19 cellular contexts compared by ENCODE assay signal in the genomic region with DNA sequence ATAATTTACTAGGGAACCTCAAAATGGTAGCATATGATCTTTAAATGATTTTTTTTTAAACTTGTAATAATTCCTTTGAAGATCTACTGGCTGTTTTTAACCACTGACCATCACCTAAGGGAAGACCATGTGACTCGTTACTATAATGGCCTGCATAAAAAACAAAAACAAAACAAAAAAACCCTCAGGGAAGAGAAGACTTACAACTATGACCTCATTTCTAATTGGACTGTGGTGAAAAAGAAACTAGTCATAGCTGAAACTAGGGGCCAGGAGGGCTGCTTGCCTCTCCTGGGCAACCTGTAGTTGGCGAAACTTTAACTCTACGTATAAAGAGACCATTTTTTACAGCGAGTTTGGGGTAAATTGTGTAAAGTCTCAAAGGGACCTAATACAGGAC. TPM values are rescaled to one million over a fixed set of nuclear protein-coding genes. Genes with fewer than 3 reads are reported as not detected.
DNase-seq lines count a peak whose midpoint lies in the region; ATAC-seq and TF ChIP-seq lines count a peak whose summit lies in the region.
"Had no signal": no experiment of that assay in that cellular context is flagged by ENCODE, and none has a peak within 500 bp of the region (broad histone marks: within the 10 kb centered on the region; RNA-seq: fewer than 3 reads in every experiment).

No MANE protein-coding gene starts in this region.

- peak; percentile 45 for ATAC-seq in activated CD8-positive, alpha-beta T cell treated with anti-CD3 and anti-CD28 coated beads for 36 hours
- no peak for ATAC-seq in activated CD8-positive, alpha-beta T cell treated with anti-CD3 and anti-CD28 coated beads, Interleukin-2, amount 10 ng/mL, durations not matched to agents 7 days and 5 days
- peak; percentile 60 for ATAC-seq in HG02870 (IDR thresholded peaks at IDR 0.05; ENCODE audit: unreplicated experiment)
- ATAC-seq: mucosa of descending colon had no signal

- no peaks in the 10 kb centered on the region for H3K27me3 ChIP-seq in smooth muscle cell (ENCODE audit: low read depth)
- H3K27me3 ChIP-seq: BLaER1 treated with 17β-estradiol and CSF1 and Interleukin-3, amounts not matched to agents 10 nM and 100 nM; neural progenitor cell had no signal

- H3K36me3 ChIP-seq in smooth muscle cell (ENCODE audit: low read depth) = no peaks in the 10 kb centered on the region
- H3K36me3 ChIP-seq: BLaER1 treated with 17β-estradiol and CSF1 and Interleukin-3, amounts not matched to agents 10 nM and 100 nM; esophagus squamous epithelium; neural progenitor cell; SJSA1 had no signal

- no peaks in the 10 kb centered on the region for H3K36me3 Mint-ChIP-seq in activated CD8-positive, alpha-beta T cell treated with anti-CD3 and anti-CD28 coated beads for 36 hours (ENCODE audit: low read depth)
- no peaks in the 10 kb centered on the region for H3K36me3 Mint-ChIP-seq in activated CD8-positive, alpha-beta T cell treated with anti-CD3 and anti-CD28 coated beads, Interleukin-2, amount 10 ng/mL, durations not matched to agents 7 days and 5 days (ENCODE audit: low read depth)
- H3K36me3 Mint-ChIP-seq: neural progenitor cell had no signal

- no peaks in the 10 kb centered on the region for H3K79me2 ChIP-seq in smooth muscle cell (ENCODE audit: low read depth)

- H3K9ac ChIP-seq in smooth muscle cell (ENCODE audit: low read depth) = peak overlapping the region; percentile 54
- H3K9ac ChIP-seq: BLaER1 treated with 17β-estradiol and CSF1 and Interleukin-3, amounts not matched to agents 10 nM and 100 nM; neural progenitor cell had no signal

- no peak for DNase-seq in activated CD8-positive, alpha-beta T cell treated with anti-CD3 and anti-CD28 coated beads for 36 hours
- no peak for DNase-seq in activated CD8-positive, alpha-beta T cell treated with anti-CD3 and anti-CD28 coated beads, Interleukin-2, amount 10 ng/mL, durations not matched to agents 7 days and 5 days
- DNase-seq in smooth muscle cell (lab: John Stamatoyannopoulos, UW; ENCODE audit: unreplicated experiment) (no peak), HuH-7.5 (ENCODE audit: low spot score) (no peak), GM19238 (ENCODE audit: insufficient read length, low spot score) (no peak), AG08396 (ENCODE audit: low spot score) (no peak)
- DNase-seq: activated CD4-positive, CD25-positive, alpha-beta regulatory T cell treated with anti-CD3 and anti-CD28 coated beads, Interleukin-2, amount 50 U/mL, for 72 hours; activated gamma-delta T cell; amniotic stem cell; esophagus squamous epithelium; mucosa of descending colon; PC-9; T-helper 2 cell had no signal

- no peaks in the 10 kb centered on the region for H3K9me3 ChIP-seq in smooth muscle cell (replicated peaks; ENCODE audit: low read depth)
- H3K9me3 ChIP-seq: BLaER1 treated with 17β-estradiol and CSF1 and Interleukin-3, amounts not matched to agents 10 nM and 100 nM; esophagus squamous epithelium; mucosa of descending colon; SJSA1 had no signal

- H3K4me3 Mint-ChIP-seq in activated CD8-positive, alpha-beta T cell treated with anti-CD3 and anti-CD28 coated beads for 36 hours = no peak overlapping the region
- H3K4me3 Mint-ChIP-seq in activated CD8-positive, alpha-beta T cell treated with anti-CD3 and anti-CD28 coated beads, Interleukin-2, amount 10 ng/mL, durations not matched to agents 7 days and 5 days = no peak overlapping the region
- H3K4me3 Mint-ChIP-seq: neural progenitor cell had no signal

- intact Hi-C loops in activated CD8-positive, alpha-beta T cell treated with anti-CD3 and anti-CD28 coated beads for 36 hours (cut with micrococcal nuclease) = no loop called here

- peak overlapping the region; percentile 26 for H3K4me2 ChIP-seq in smooth muscle cell
- H3K4me2 ChIP-seq: BLaER1 treated with 17β-estradiol and CSF1 and Interleukin-3, amounts not matched to agents 10 nM and 100 nM; neural progenitor cell; PC-9 had no signal

- peaks cover 2% of the 10 kb centered on the region for H3K27me3 Mint-ChIP-seq in activated CD8-positive, alpha-beta T cell treated with anti-CD3 and anti-CD28 coated beads for 36 hours
- H3K27me3 Mint-ChIP-seq in activated CD8-positive, alpha-beta T cell treated with anti-CD3 and anti-CD28 coated beads, Interleukin-2, amount 10 ng/mL, durations not matched to agents 7 days and 5 days (ENCODE audit: low read depth) = peaks cover 14% of the 10 kb centered on the region

- 68% methylated on average over 4 of the region's 4 CpGs for WGBS in smooth muscle cell (ENCODE audit: low lambda C conversion rate)

- POLR2A ChIA-PET in activated CD8-positive, alpha-beta T cell treated with anti-CD3 and anti-CD28 coated beads for 36 hours (lab: Charles Lee) = no interaction called here
- POLR2A ChIA-PET in activated CD8-positive, alpha-beta T cell treated with anti-CD3 and anti-CD28 coated beads, Interleukin-2, amount 10 ng/mL, durations not matched to agents 7 days and 5 days (lab: Charles Lee) = interaction anchor here (0.6 kb wide), 1 partner anchor 210 kb away, joined by 3 read pairs; no protein-coding TSS in a partner anchor

- TF ChIP-seq CTCF in activated CD8-positive, alpha-beta T cell treated with anti-CD3 and anti-CD28 coated beads for 36 hours (IDR thresholded peaks at IDR 0.05) = no peak
- TF ChIP-seq CTCF in VCaP (conservative IDR thresholded peaks at IDR 0.05) (no peak), smooth muscle cell (IDR thresholded peaks at IDR 0.05; ENCODE audit: borderline replicate concordance, insufficient read depth, poor library complexity, severe bottlenecking) (no peak)

- CTCF ChIA-PET in activated CD8-positive, alpha-beta T cell treated with anti-CD3 and anti-CD28 coated beads for 36 hours (lab: Charles Lee) = interaction anchor here (1.1 to 1.8 kb wide), 4 partner anchors 9 to 112 kb away, joined by 5 to 8 read pairs (median 5); no protein-coding TSS in a partner anchor
- CTCF ChIA-PET in activated CD8-positive, alpha-beta T cell treated with anti-CD3 and anti-CD28 coated beads, Interleukin-2, amount 10 ng/mL, durations not matched to agents 7 days and 5 days (lab: Charles Lee) = no interaction called here

- peak overlapping the region; percentile 46 for H2AFZ ChIP-seq in smooth muscle cell (ENCODE audit: low read depth)
- H2AFZ ChIP-seq: PC-9 had no signal

- H3F3A ChIP-seq in smooth muscle cell (ENCODE audit: low read depth) = no peaks in the 10 kb centered on the region

- H3K4me1 Mint-ChIP-seq in activated CD8-positive, alpha-beta T cell treated with anti-CD3 and anti-CD28 coated beads for 36 hours (ENCODE audit: low read depth) = peaks cover 3% of the 10 kb centered on the region
- H3K4me1 Mint-ChIP-seq in activated CD8-positive, alpha-beta T cell treated with anti-CD3 and anti-CD28 coated beads, Interleukin-2, amount 10 ng/mL, durations not matched to agents 7 days and 5 days (ENCODE audit: low read depth) = peaks cover 4% of the 10 kb centered on the region
- H3K4me1 Mint-ChIP-seq: neural progenitor cell had no signal

- peak overlapping the region; percentile 56 for H3K27ac ChIP-seq in VCaP
- peak overlapping the region; percentile 34 for H3K27ac ChIP-seq in smooth muscle cell (ENCODE audit: low read depth)
- H3K27ac ChIP-seq: BLaER1 treated with 17β-estradiol and CSF1 and Interleukin-3, amounts not matched to agents 10 nM and 100 nM; esophagus squamous epithelium; HL-60; PC-9; SJSA1 had no signal

- no peaks in the 10 kb centered on the region for H3K9me3 Mint-ChIP-seq in activated CD8-positive, alpha-beta T cell treated with anti-CD3 and anti-CD28 coated beads for 36 hours
- no peaks in the 10 kb centered on the region for H3K9me3 Mint-ChIP-seq in activated CD8-positive, alpha-beta T cell treated with anti-CD3 and anti-CD28 coated beads, Interleukin-2, amount 10 ng/mL, durations not matched to agents 7 days and 5 days (ENCODE audit: insufficient read depth)
- H3K9me3 Mint-ChIP-seq: neural progenitor cell had no signal

- no peaks in the 10 kb centered on the region for H3K4me1 ChIP-seq in smooth muscle cell (ENCODE audit: low read depth)
- H3K4me1 ChIP-seq: esophagus squamous epithelium, SJSA1 had no signal

- H4K20me1 ChIP-seq in smooth muscle cell (ENCODE audit: low read depth) = no peaks in the 10 kb centered on the region
- H4K20me1 ChIP-seq: BLaER1 treated with 17β-estradiol and CSF1 and Interleukin-3, amounts not matched to agents 10 nM and 100 nM had no signal

- H3K4me3 ChIP-seq in smooth muscle cell = no peak overlapping the region
- H3K4me3 ChIP-seq: BLaER1 treated with 17β-estradiol and CSF1 and Interleukin-3, amounts not matched to agents 10 nM and 100 nM; esophagus squamous epithelium; mucosa of descending colon; neural progenitor cell; PC-9; SJSA1 had no signal

- H3K27ac Mint-ChIP-seq in activated CD8-positive, alpha-beta T cell treated with anti-CD3 and anti-CD28 coated beads for 36 hours = no peak overlapping the region
- no peak overlapping the region for H3K27ac Mint-ChIP-seq in activated CD8-positive, alpha-beta T cell treated with anti-CD3 and anti-CD28 coated beads, Interleukin-2, amount 10 ng/mL, durations not matched to agents 7 days and 5 days
- H3K27ac Mint-ChIP-seq: neural progenitor cell had no signal

RNA-seq across cellular contexts. Expression of gene PAQR9, which starts 23.0 kb away (rescaled TPM):
- total RNA-seq in activated CD8-positive, alpha-beta T cell treated with anti-CD3 and anti-CD28 coated beads for 36 hours = not detected
- not detected for total RNA-seq in activated CD8-positive, alpha-beta T cell treated with anti-CD3 and anti-CD28 coated beads, Interleukin-2, amount 10 ng/mL, durations not matched to agents 7 days and 5 days
- total RNA-seq in smooth muscle cell = 0.09 and 0.13 TPM in 2 replicates
- polyA plus RNA-seq in smooth muscle cell = 1.0 TPM in 1 of 2 replicates, not detected in the other
- total RNA-seq: esophagus squamous epithelium, mucosa of descending colon, PC-9, SJSA1 had no signal

RNA-seq across cellular contexts. Expression of gene PCOLCE2, which starts 51.6 kb away (rescaled TPM):
- 1 to 10 TPM; 1.1 TPM for total RNA-seq in activated CD8-positive, alpha-beta T cell treated with anti-CD3 and anti-CD28 coated beads for 36 hours
- not detected for total RNA-seq in activated CD8-positive, alpha-beta T cell treated with anti-CD3 and anti-CD28 coated beads, Interleukin-2, amount 10 ng/mL, durations not matched to agents 7 days and 5 days
- total RNA-seq in smooth muscle cell = 32.5 and 71.3 TPM in 2 replicates
- 46.6 and 80.9 TPM in 2 replicates for polyA plus RNA-seq in smooth muscle cell

Comparison
In these comparisons a context has a peak if more than half of its experiments do, and no peak if none do; other contexts are left out.
1. RNA of gene PCOLCE2, which starts 51.6 kb away (total RNA-seq): 32.5 to 71.3 TPM in smooth muscle cell; 1.1 TPM in activated CD8-positive, alpha-beta T cell treated with anti-CD3 and anti-CD28 coated beads for 36 hours and not detected in activated CD8-positive, alpha-beta T cell treated with anti-CD3 and anti-CD28 coated beads, Interleukin-2, amount 10 ng/mL, durations not matched to agents 7 days and 5 days; every median in the first group is over 10 times any median in the second.